ENCODE assay signal across 8 cellular contexts in the genomic region with DNA sequence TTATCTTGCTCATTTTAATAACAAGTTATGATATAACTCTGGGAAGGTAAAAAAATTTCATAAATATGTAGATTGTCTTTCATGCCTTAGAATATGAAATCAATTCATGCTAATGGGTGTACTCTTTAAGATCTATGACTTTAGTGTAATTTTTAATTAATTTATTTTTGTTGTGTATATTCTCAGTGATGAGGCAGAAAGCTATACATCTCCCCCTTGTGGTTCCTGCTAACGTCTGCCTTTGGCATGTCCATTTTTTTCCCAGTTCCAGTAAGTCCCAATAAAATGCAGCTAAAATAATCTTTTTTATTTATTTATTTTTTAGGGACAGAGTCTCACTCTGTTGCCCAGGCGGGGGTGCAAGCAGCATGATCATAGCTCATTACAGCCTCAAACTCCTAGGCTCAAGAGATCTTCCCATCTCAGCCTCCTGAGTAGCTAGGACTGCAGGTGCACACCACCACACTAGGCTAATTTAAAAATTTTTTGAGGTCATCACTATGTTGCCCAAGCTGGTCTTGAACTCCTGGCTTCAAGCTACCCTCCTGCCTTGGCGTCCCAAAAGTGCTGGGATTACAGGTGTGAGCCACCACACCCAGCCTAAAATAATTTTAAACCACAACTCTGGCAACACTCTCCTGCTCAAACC. TPM values are rescaled to one million over a fixed set of nuclear protein-coding genes. Genes with fewer than 3 reads are reported as not detected.
DNase-seq lines count a peak whose midpoint lies in the region; ATAC-seq and TF ChIP-seq lines count a peak whose summit lies in the region.

No MANE protein-coding gene starts in this region.

- H3K79me2 ChIP-seq in DND-41 (ENCODE audit: insufficient read depth, low read length): peaks cover 18% of the 10 kb centered on the region
- peaks cover 17% of the 10 kb centered on the region for H3K79me2 ChIP-seq in Loucy (ENCODE audit: insufficient read depth, low read length)

- CTCF ChIA-PET in activated CD8-positive, alpha-beta memory T cell treated with anti-CD3 and anti-CD28 coated beads, Interleukin-2, amount 10 ng/mL, durations not matched to agents 7 days and 5 days (lab: Charles Lee): interaction anchor here (0.9 to 2.5 kb wide), 5 partner anchors 13 to 31 kb away, joined by 4 to 19 read pairs (median 4); no protein-coding TSS in a partner anchor

- H3F3A ChIP-seq in Loucy (ENCODE audit: low read depth): peaks cover 3% of the 10 kb centered on the region; the same call in 1 of the 2 replicates

- no peak overlapping the region for H3K4me3 Mint-ChIP-seq in mesothelial cell of epicardium
- H3K4me3 Mint-ChIP-seq in activated CD8-positive, alpha-beta memory T cell treated with anti-CD3 and anti-CD28 coated beads, Interleukin-2, amount 10 ng/mL, durations not matched to agents 7 days and 5 days: no peak overlapping the region

- intact Hi-C loops in ovary (cut with DNase I): no loop called here

- H3K9me3 Mint-ChIP-seq in mesothelial cell of epicardium: no peaks in the 10 kb centered on the region
- no peaks in the 10 kb centered on the region for H3K9me3 Mint-ChIP-seq in activated CD8-positive, alpha-beta memory T cell treated with anti-CD3 and anti-CD28 coated beads, Interleukin-2, amount 10 ng/mL, durations not matched to agents 7 days and 5 days (ENCODE audit: low read depth)

- H4K20me1 ChIP-seq in DND-41 (ENCODE audit: insufficient read depth, low read length) (peaks cover 12% of the 10 kb centered on the region; the same call in 1 of the 2 replicates), Loucy (ENCODE audit: insufficient read depth, low read length, poor library complexity, severe bottlenecking) (peaks cover 11% of the 10 kb centered on the region)

- no peaks in the 10 kb centered on the region for H3K27me3 Mint-ChIP-seq in mesothelial cell of epicardium (ENCODE audit: low read depth)
- H3K27me3 Mint-ChIP-seq in activated CD8-positive, alpha-beta memory T cell treated with anti-CD3 and anti-CD28 coated beads, Interleukin-2, amount 10 ng/mL, durations not matched to agents 7 days and 5 days: peaks cover 34% of the 10 kb centered on the region

- H3K9ac ChIP-seq in DND-41 (ENCODE audit: low read depth, low read length) (no peak overlapping the region), Loucy (ENCODE audit: low read depth, low read length, poor library complexity, severe bottlenecking) (no peak overlapping the region)

- H3K36me3 ChIP-seq in DND-41 (ENCODE audit: insufficient read depth, low read length) (no peaks in the 10 kb centered on the region; the same call in 1 of the 2 replicates), Loucy (ENCODE audit: insufficient read depth, low read length) (no peaks in the 10 kb centered on the region), ovary (no peaks in the 10 kb centered on the region)

- no peaks in the 10 kb centered on the region for H3K36me3 Mint-ChIP-seq in mesothelial cell of epicardium
- H3K36me3 Mint-ChIP-seq in activated CD8-positive, alpha-beta memory T cell treated with anti-CD3 and anti-CD28 coated beads, Interleukin-2, amount 10 ng/mL, durations not matched to agents 7 days and 5 days: peaks cover 7% of the 10 kb centered on the region

- H3K9me2 ChIP-seq in Loucy (replicated peaks; ENCODE audit: low read depth, low read length): no peaks in the 10 kb centered on the region

- H2AFZ ChIP-seq in DND-41 (ENCODE audit: low read depth, low read length): no peak overlapping the region
- H2AFZ ChIP-seq in Loucy (ENCODE audit: low read length): no peak overlapping the region

- H3K27me3 ChIP-seq in DND-41 (ENCODE audit: insufficient read depth, low read length, poor library complexity) (peaks cover 6% of the 10 kb centered on the region), Loucy (ENCODE audit: insufficient read depth, low read length, poor library complexity, severe bottlenecking) (no peaks in the 10 kb centered on the region), ovary (no peaks in the 10 kb centered on the region)

- H3K4me1 ChIP-seq in DND-41 (ENCODE audit: insufficient read depth, low read length): peaks cover 18% of the 10 kb centered on the region
- peaks cover 18% of the 10 kb centered on the region for H3K4me1 ChIP-seq in Loucy (ENCODE audit: insufficient read depth, low read length, poor library complexity, severe bottlenecking)
- H3K4me1 ChIP-seq in ovary (ENCODE audit: insufficient read depth): peaks cover 7% of the 10 kb centered on the region

- ATAC-seq in DND-41 (ENCODE audit: insufficient read depth, low read depth) (no peak), HG03045 (IDR thresholded peaks at IDR 0.05; ENCODE audit: unreplicated experiment) (no peak)
- ATAC-seq in activated CD8-positive, alpha-beta memory T cell treated with anti-CD3 and anti-CD28 coated beads, Interleukin-2, amount 10 ng/mL, durations not matched to agents 7 days and 5 days: no peak

- H3K27ac Mint-ChIP-seq in mesothelial cell of epicardium: no peak overlapping the region
- H3K27ac Mint-ChIP-seq in activated CD8-positive, alpha-beta memory T cell treated with anti-CD3 and anti-CD28 coated beads, Interleukin-2, amount 10 ng/mL, durations not matched to agents 7 days and 5 days: no peak overlapping the region

- no peak overlapping the region for H3K4me3 ChIP-seq in DND-41 (ENCODE audit: low read depth in 1 of 2, low read length in 2 of 2)
- no peak overlapping the region for H3K4me3 ChIP-seq in Loucy (ENCODE audit: low read length, poor library complexity, severe bottlenecking)
- no peak overlapping the region for H3K4me3 ChIP-seq in ovary

- H3K27ac ChIP-seq in DND-41 (ENCODE audit: low read length) (no peak overlapping the region), ovary (no peak overlapping the region)

- WGBS in ovary, 3 donors: 10 to 19% (median 15%) methylated on average over 3 of the region's 3 CpGs

- TF ChIP-seq CTCF in DND-41 (IDR thresholded peaks at IDR 0.05; ENCODE audit: borderline replicate concordance, extremely low read depth, low read length, poor library complexity, severe bottlenecking): peak; percentile 53
- peak; percentile 55 for TF ChIP-seq CTCF in Loucy (conservative IDR thresholded peaks at IDR 0.05; ENCODE audit: low read length)
- peak; percentile 55 for TF ChIP-seq CTCF in mesothelial cell of epicardium (IDR thresholded peaks at IDR 0.05; ENCODE audit: unreplicated experiment)
- no peak for TF ChIP-seq CTCF in ovary (IDR thresholded peaks at IDR 0.05)

- H3K4me1 Mint-ChIP-seq in mesothelial cell of epicardium: peaks cover 26% of the 10 kb centered on the region
- peaks cover 25% of the 10 kb centered on the region for H3K4me1 Mint-ChIP-seq in activated CD8-positive, alpha-beta memory T cell treated with anti-CD3 and anti-CD28 coated beads, Interleukin-2, amount 10 ng/mL, durations not matched to agents 7 days and 5 days

- no peak for TF ChIP-seq EP300 in ovary (IDR thresholded peaks at IDR 0.05)

- H3K4me2 ChIP-seq in DND-41 (ENCODE audit: insufficient read depth, low read length) (no peak overlapping the region), Loucy (ENCODE audit: low read depth, low read length, poor library complexity, severe bottlenecking) (no peak overlapping the region)

- no peak for DNase-seq in DND-41
- peak; percentile 50 for DNase-seq in amniotic stem cell (lab: John Stamatoyannopoulos, UW)
- no peak for DNase-seq in mesothelial cell of epicardium (ENCODE audit: low spot score in 2 of 2, unreplicated experiment in 2 of 2)
- no peak for DNase-seq in activated CD8-positive, alpha-beta memory T cell treated with anti-CD3 and anti-CD28 coated beads, Interleukin-2, amount 10 ng/mL, durations not matched to agents 7 days and 5 days
- DNase-seq in ovary: no peak
- DNase-seq in NOMO-1 treated with DMSO at 0.1 percent for 48 hours (lab: John Stamatoyannopoulos, UW; ENCODE audit: unreplicated experiment): no peak

- TF ChIP-seq POLR2A in ovary (IDR thresholded peaks at IDR 0.05): no peak

- H3K9me3 ChIP-seq in DND-41 (ENCODE audit: insufficient read depth, low read length, severe bottlenecking) (no peaks in the 10 kb centered on the region), Loucy (ENCODE audit: insufficient read depth, low read depth, low read length) (no peaks in the 10 kb centered on the region), ovary (no peaks in the 10 kb centered on the region)

RNA-seq across cellular contexts. Expression of a gene that starts 3.3 kb away (rescaled TPM):
- total RNA-seq in mesothelial cell of epicardium (43.5 to 45.8 TPM (median 45.1 TPM) in 3 replicates), ovary (100 to 1,000 TPM in 2 of 7 donors, 10 to 100 TPM in 5; 57.8 to 126 (median 70.5) TPM)
- 10 to 100 TPM; 49.3 to 57.9 TPM for total RNA-seq in activated CD8-positive, alpha-beta memory T cell treated with anti-CD3 and anti-CD28 coated beads, Interleukin-2, amount 10 ng/mL, durations not matched to agents 7 days and 5 days
- polyA plus RNA-seq in ovary: 10 to 100 TPM; 50.1 to 64.6 TPM

RNA-seq across cellular contexts. Expression of a gene that starts 31.3 kb away (rescaled TPM):
- 8.1 to 9.0 TPM (median 8.9 TPM) in 3 replicates for total RNA-seq in mesothelial cell of epicardium
- total RNA-seq in activated CD8-positive, alpha-beta memory T cell treated with anti-CD3 and anti-CD28 coated beads, Interleukin-2, amount 10 ng/mL, durations not matched to agents 7 days and 5 days: not detected
- total RNA-seq in ovary: 1 to 10 TPM in 3 of 7 donors, under 1 TPM in 4; 0.28 to 1.4 (median 0.68) TPM
- under 1 TPM; 0.63 to 0.84 TPM for polyA plus RNA-seq in ovary

RNA-seq across cellular contexts. Expression of a gene that starts 31.6 kb away (rescaled TPM):
- 0.58 to 0.63 TPM (median 0.61 TPM) in 3 replicates for total RNA-seq in mesothelial cell of epicardium
- not detected for total RNA-seq in activated CD8-positive, alpha-beta memory T cell treated with anti-CD3 and anti-CD28 coated beads, Interleukin-2, amount 10 ng/mL, durations not matched to agents 7 days and 5 days
- total RNA-seq in ovary: 1 to 10 TPM in 1 of 7 donors, under 1 TPM in 1, not detected in 5; 1.00 to 4.8 TPM
- polyA plus RNA-seq in ovary: not detected

Comparison
In these comparisons a context has a peak if more than half of its experiments do, and no peak if none do; other contexts are left out.
1. CTCF ChIP-seq: peak in DND-41 (single experiment), Loucy (single experiment) and mesothelial cell of epicardium (single experiment); none in ovary (0 of 3).